In the genomic region with DNA sequence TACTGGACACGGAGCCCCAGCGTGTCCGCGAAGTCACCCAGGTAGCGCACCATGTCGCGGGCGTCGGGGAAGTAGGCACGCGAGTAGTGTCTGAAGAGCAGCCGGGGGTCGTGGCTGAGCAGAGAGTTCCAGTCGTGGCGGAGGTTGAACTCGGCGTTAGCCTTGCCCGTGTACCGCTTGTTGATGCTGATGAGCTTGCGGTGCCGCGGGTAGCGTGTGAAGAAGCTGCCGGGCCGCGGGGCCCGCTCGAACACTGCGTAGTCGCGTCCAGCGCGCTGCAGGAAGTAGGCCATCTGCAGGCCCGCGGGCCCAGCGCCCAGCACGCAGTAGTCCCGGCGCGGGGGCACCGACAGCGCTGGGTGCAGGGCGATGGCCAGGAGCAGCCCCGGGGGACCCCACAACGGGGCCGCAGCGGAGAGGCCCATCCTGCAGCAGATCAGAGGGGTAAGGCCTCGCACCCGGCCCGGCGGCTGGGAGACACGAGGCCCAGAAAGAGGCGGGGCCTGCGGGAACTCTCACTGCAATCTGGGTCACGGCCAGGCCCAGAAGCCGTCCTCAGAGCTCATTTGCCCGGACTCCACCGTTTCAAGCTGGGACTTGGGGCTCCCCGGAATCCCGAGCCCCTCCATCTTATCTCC, we compare ENCODE assay signal across 7 cellular contexts. TPM values are rescaled to one million over a fixed set of nuclear protein-coding genes. Genes with fewer than 3 reads are reported as not detected.
A peak's percentile ranks its signal among the peaks of the same experiment; 100 is the strongest.
DNase-seq lines count a peak whose midpoint lies in the region; ATAC-seq lines count a peak whose summit lies in the region.

No MANE protein-coding gene starts in this region.

- peak overlapping the region; percentile 79 for H3K4me3 Mint-ChIP-seq in activated naive CD8-positive, alpha-beta T cell treated with anti-CD3 and anti-CD28 coated beads for 36 hours
- peak overlapping the region; percentile 85 to 86 for H3K4me3 Mint-ChIP-seq in stimulated activated naive CD8-positive, alpha-beta T cell treated with anti-CD3 and anti-CD28 coated beads, Interleukin-15, amount 100 ng/mL, for 72 hours

- peaks cover 3% of the 10 kb centered on the region for H3K9me3 Mint-ChIP-seq in activated naive CD8-positive, alpha-beta T cell treated with anti-CD3 and anti-CD28 coated beads for 36 hours
- no peaks in the 10 kb centered on the region for H3K9me3 Mint-ChIP-seq in stimulated activated naive CD8-positive, alpha-beta T cell treated with anti-CD3 and anti-CD28 coated beads, Interleukin-15, amount 100 ng/mL, for 72 hours

- H3K27ac ChIP-seq in HUES64 (ENCODE audit: low read depth, low read length): no peak overlapping the region; the same call in 1 of the 2 replicates

- peaks cover 24% of the 10 kb centered on the region for H3K36me3 ChIP-seq in HUES64 (ENCODE audit: insufficient read depth, low read length)

- 96% methylated on average over 60 of the region's 60 CpGs for WGBS in HUES64

- ATAC-seq in stimulated activated naive CD8-positive, alpha-beta T cell treated with anti-CD3 and anti-CD28 coated beads, Interleukin-15, amount 100 ng/mL, for 72 hours: no peak
- no peak for ATAC-seq in HG02588 (IDR thresholded peaks at IDR 0.05; ENCODE audit: unreplicated experiment)

- no peaks in the 10 kb centered on the region for H3K9me3 ChIP-seq in HUES64 (ENCODE audit: insufficient read depth, low read depth, low read length)

- H3K27me3 ChIP-seq in HUES64 (ENCODE audit: insufficient read depth, low read length): peaks cover 6% of the 10 kb centered on the region

- H3K27me3 Mint-ChIP-seq in activated naive CD8-positive, alpha-beta T cell treated with anti-CD3 and anti-CD28 coated beads for 36 hours: no peaks in the 10 kb centered on the region
- no peaks in the 10 kb centered on the region for H3K27me3 Mint-ChIP-seq in stimulated activated naive CD8-positive, alpha-beta T cell treated with anti-CD3 and anti-CD28 coated beads, Interleukin-15, amount 100 ng/mL, for 72 hours

- no peak overlapping the region; the same call in 1 of the 2 replicates for H3K9ac ChIP-seq in HUES64 (ENCODE audit: low read depth, low read length)

- H3K4me3 ChIP-seq in HUES64 (ENCODE audit: low read length): peak overlapping the region; percentile 55

- H3K4me1 ChIP-seq in HUES64 (ENCODE audit: insufficient read depth, low read length): no peaks in the 10 kb centered on the region

- peaks cover 30% of the 10 kb centered on the region for H3K36me3 Mint-ChIP-seq in activated naive CD8-positive, alpha-beta T cell treated with anti-CD3 and anti-CD28 coated beads for 36 hours

- DNase-seq in activated naive CD8-positive, alpha-beta T cell treated with anti-CD3 and anti-CD28 coated beads for 36 hours: no peak
- DNase-seq in iPS-NIHi11 (ENCODE audit: low spot score) (peak; percentile 32), 8988T (no peak)
- no peak for DNase-seq in stimulated activated naive CD8-positive, alpha-beta T cell treated with anti-CD3 and anti-CD28 coated beads, Interleukin-15, amount 100 ng/mL, for 72 hours
- no peak for DNase-seq in stimulated activated CD4-positive, alpha-beta T cell treated with anti-CD3 and anti-CD28 coated beads, Interleukin-15, amount 100 ng/mL, for 24 hours

- H3K27ac Mint-ChIP-seq in activated naive CD8-positive, alpha-beta T cell treated with anti-CD3 and anti-CD28 coated beads for 36 hours: peak overlapping the region; percentile 34
- peak overlapping the region in 1 of 2 donors; percentile 19 for H3K27ac Mint-ChIP-seq in stimulated activated naive CD8-positive, alpha-beta T cell treated with anti-CD3 and anti-CD28 coated beads, Interleukin-15, amount 100 ng/mL, for 72 hours

- peaks cover 20% of the 10 kb centered on the region for H3K4me1 Mint-ChIP-seq in activated naive CD8-positive, alpha-beta T cell treated with anti-CD3 and anti-CD28 coated beads for 36 hours
- peaks cover 44% of the 10 kb centered on the region for H3K4me1 Mint-ChIP-seq in stimulated activated naive CD8-positive, alpha-beta T cell treated with anti-CD3 and anti-CD28 coated beads, Interleukin-15, amount 100 ng/mL, for 72 hours

RNA-seq across cellular contexts. Expression of gene FOXRED2, which starts 0.7 kb away (rescaled TPM):
- 19.4 TPM for polyA plus RNA-seq in HUES64 (2013, experiment 1 of 2)
- 22.1 TPM for polyA plus RNA-seq in HUES64 (2013, experiment 2 of 2)
- 10 to 100 TPM; 26.0 to 28.4 TPM for total RNA-seq in activated naive CD8-positive, alpha-beta T cell treated with anti-CD3 and anti-CD28 coated beads for 36 hours

RNA-seq across cellular contexts. Expression of gene EIF3D, which starts 22.8 kb away (rescaled TPM):
- 165 TPM for polyA plus RNA-seq in HUES64 (2013, experiment 1 of 2)
- 178 TPM for polyA plus RNA-seq in HUES64 (2013, experiment 2 of 2)
- 100 to 1,000 TPM; 370 to 380 TPM for total RNA-seq in activated naive CD8-positive, alpha-beta T cell treated with anti-CD3 and anti-CD28 coated beads for 36 hours

RNA-seq across cellular contexts. Expression of gene TXN2, which starts 24.7 kb away (rescaled TPM):
- 50.6 TPM for polyA plus RNA-seq in HUES64 (2013, experiment 1 of 2)
- 59.2 TPM for polyA plus RNA-seq in HUES64 (2013, experiment 2 of 2)
- total RNA-seq in activated naive CD8-positive, alpha-beta T cell treated with anti-CD3 and anti-CD28 coated beads for 36 hours: 100 to 1,000 TPM; 112 to 113 TPM
